ENCODE assay signal across 1 cellular context in genomic region chr1:214548988-214549387, GRCh38.
TF ChIP-seq lines count a peak whose summit lies in the region.

No MANE protein-coding gene starts in this region.

TF ChIP-seq in H1, 55 proteins besides CTCF, POLR2A, EP300 and RAD21:
- TF ChIP-seq RBBP5 (IDR thresholded peaks at IDR 0.05; ENCODE audit: borderline replicate concordance, low read depth, low read length): no peak
- no peak for TF ChIP-seq JUND (IDR thresholded peaks at IDR 0.05; ENCODE audit: low read length)
- TF ChIP-seq USF2 (IDR thresholded peaks at IDR 0.05; ENCODE audit: low read length): no peak
- TF ChIP-seq GABPA (IDR thresholded peaks at IDR 0.05; ENCODE audit: borderline replicate concordance, insufficient read depth, low read length): no peak
- TF ChIP-seq SRF (IDR thresholded peaks at IDR 0.05; ENCODE audit: low read depth, low read length): no peak
- TF ChIP-seq SP1 (IDR thresholded peaks at IDR 0.05; ENCODE audit: low read depth, low read length): no peak
- TF ChIP-seq SIX5 (IDR thresholded peaks at IDR 0.05; ENCODE audit: low read depth, low read length): no peak
